2 cellular contexts compared by ENCODE assay signal in genomic region chr7:116524221-116524608, GRCh38.
TF ChIP-seq lines count a peak whose summit lies in the region.

No MANE protein-coding gene starts in this region.

TF ChIP-seq in IMR-90, 13 proteins besides CTCF, POLR2A, EP300 and RAD21:
- TF ChIP-seq USF2 (IDR thresholded peaks at IDR 0.05; ENCODE audit: low read depth, low read length) (no peak), NFE2L2 (IDR thresholded peaks at IDR 0.05; ENCODE audit: low read depth, low read length) (no peak), CHD1 (IDR thresholded peaks at IDR 0.05; ENCODE audit: low read depth, low read length) (no peak), MAZ (IDR thresholded peaks at IDR 0.05; ENCODE audit: borderline replicate concordance, low read depth, low read length) (no peak), FOS (IDR thresholded peaks at IDR 0.05; ENCODE audit: low read depth, low read length) (no peak), ELK1 (IDR thresholded peaks at IDR 0.05; ENCODE audit: borderline replicate concordance, low read depth, low read length) (no peak)

TF ChIP-seq in K562, 482 proteins besides CTCF, POLR2A, EP300 and RAD21:
- TF ChIP-seq KDM5B (IDR thresholded peaks at IDR 0.05; ENCODE audit: insufficient replicate concordance, low read depth, low read length) (no peak), ZC3H8 (IDR thresholded peaks at IDR 0.05) (no peak), CCAR2 (IDR thresholded peaks at IDR 0.05; ENCODE audit: low read depth, low read length) (no peak), ADNP (tag; IDR thresholded peaks at IDR 0.05) (no peak), MIER1 (IDR thresholded peaks at IDR 0.05; ENCODE audit: low read depth) (no peak), SMARCB1 (IDR thresholded peaks at IDR 0.05; ENCODE audit: insufficient read length, low read depth) (no peak), CXXC5 (CRISPR knock-in tag; IDR thresholded peaks at IDR 0.05) (no peak), SOX6 (IDR thresholded peaks at IDR 0.05) (no peak), BMI1 (IDR thresholded peaks at IDR 0.05; ENCODE audit: low read length) (no peak), ZNF79 (CRISPR knock-in tag; IDR thresholded peaks at IDR 0.05; ENCODE audit: low read depth) (no peak), ZKSCAN3 (CRISPR knock-in tag; IDR thresholded peaks at IDR 0.05) (no peak), ZNF586 (CRISPR knock-in tag; conservative IDR thresholded peaks at IDR 0.05) (no peak), ZNF121 (CRISPR knock-in tag; conservative IDR thresholded peaks at IDR 0.05) (no peak), FOXM1 (IDR thresholded peaks at IDR 0.05; ENCODE audit: low read depth) (no peak), FOXM1 (CRISPR knock-in tag; IDR thresholded peaks at IDR 0.05; ENCODE audit: low read depth) (no peak), REST (CRISPR knock-in tag; IDR thresholded peaks at IDR 0.05; ENCODE audit: low read depth) (no peak), TFAP4 (CRISPR knock-in tag; IDR thresholded peaks at IDR 0.05; ENCODE audit: borderline replicate concordance) (no peak), FOXJ2 (tag; IDR thresholded peaks at IDR 0.05) (no peak)
